Comparison of ENCODE assay signal across 8 cellular contexts in genomic region chr17:45277216-45277849, GRCh38. TPM values are rescaled to one million over a fixed set of nuclear protein-coding genes. Genes with fewer than 3 reads are reported as not detected.
A peak's percentile ranks its signal among the peaks of the same experiment; 100 is the strongest.
DNase-seq lines count a peak whose midpoint lies in the region; ATAC-seq and TF ChIP-seq lines count a peak whose summit lies in the region.

No MANE protein-coding gene starts in this region.

- H3K4me3 Mint-ChIP-seq in endodermal cell (no peak overlapping the region), mesothelial cell of epicardium (no peak overlapping the region)

- no peak overlapping the region for H3K23ac ChIP-seq in IMR-90 (ENCODE audit: low read depth, low read length)

- no TSS peak for BruUV-seq in IMR-90 (replicated peaks; lab: Mats Ljungman, UMichigan)

- in situ Hi-C loops in IMR-90 (cut with MboI; ENCODE audit: low sequenced_read_pairs) = loop anchor here (5.0 kb wide), 1 partner anchor 110 kb away; no protein-coding TSS in a partner anchor

- peaks cover 12% of the 10 kb centered on the region for H3K36me3 Mint-ChIP-seq in endodermal cell (ENCODE audit: low read depth)
- H3K36me3 Mint-ChIP-seq in mesothelial cell of epicardium = peaks cover 13% of the 10 kb centered on the region

- no peak overlapping the region for H4K91ac ChIP-seq in IMR-90 (ENCODE audit: insufficient read depth, low read depth, low read length)

- H3K4me2 ChIP-seq in IMR-90 (ENCODE audit: low read depth, low read length) = no peak overlapping the region

- H3K4me3 ChIP-seq in IMR-90 (ENCODE audit: insufficient read depth, low read depth, low read length) (no peak overlapping the region), NT2/D1 (ENCODE audit: insufficient read length, low read depth) (no peak overlapping the region), endodermal cell (ENCODE audit: low read length) (no peak overlapping the region)

- no peak overlapping the region for H3K14ac ChIP-seq in IMR-90 (replicated peaks; ENCODE audit: low read depth, low read length)

- H3K9me1 ChIP-seq in IMR-90 (ENCODE audit: insufficient read depth, low read length) = 0 out of 2 replicates have a peak, but pooled peaks cover 3% of the 10 kb centered on the region

- peak; percentile 83 for TF ChIP-seq CTCF in IMR-90 (conservative IDR thresholded peaks at IDR 0.05; ENCODE audit: low read depth, low read length)
- TF ChIP-seq CTCF in endodermal cell (conservative IDR thresholded peaks at IDR 0.05) = peak; percentile 90
- peak; percentile 65 for TF ChIP-seq CTCF in mesothelial cell of epicardium (IDR thresholded peaks at IDR 0.05; ENCODE audit: unreplicated experiment)

- H2AFZ ChIP-seq in IMR-90 (replicated peaks; ENCODE audit: low read length, poor library complexity) = no peak overlapping the region

- ATAC-seq in IMR-90 (ENCODE audit: low read depth) (peak; percentile 73), GM19452 (IDR thresholded peaks at IDR 0.05; ENCODE audit: unreplicated experiment) (no peak)

- dilution Hi-C loops in IMR-90 (cut with HindIII; ENCODE audit: low sequenced_read_pairs, unreplicated experiment) = no loop called here

- no peak for TF ChIP-seq POLR2A in IMR-90 (IDR thresholded peaks at IDR 0.05; ENCODE audit: low read depth, low read length)

- H2AK9ac ChIP-seq in IMR-90 (replicated peaks; ENCODE audit: low read depth, low read length, poor library complexity) = no peak overlapping the region

- peak; percentile 86 for TF ChIP-seq RAD21 in IMR-90 (IDR thresholded peaks at IDR 0.05; ENCODE audit: low read length)

- POLR2A ChIA-PET in IMR-90 (lab: Charles Lee; ENCODE audit: unreplicated experiment) = no interaction called here

- H2BK5ac ChIP-seq in IMR-90 (ENCODE audit: low read depth, low read length, poor library complexity, severe bottlenecking) = no peak overlapping the region

- no peak overlapping the region for H3K27ac ChIP-seq in IMR-90 (ENCODE audit: insufficient read depth, low read length)
- no peak overlapping the region for H3K27ac ChIP-seq in endodermal cell (ENCODE audit: low read depth, low read length)

- peaks cover 3 to 13% of the 10 kb centered on the region in 2 experiments; a peak in 1 of 4 replicates for H3K79me1 ChIP-seq in IMR-90 (ENCODE audit: low read depth in 1 of 2, low read length in 2 of 2)

- H3K27me3 Mint-ChIP-seq in endodermal cell (ENCODE audit: insufficient read depth) (no peaks in the 10 kb centered on the region), mesothelial cell of epicardium (ENCODE audit: low read depth) (no peaks in the 10 kb centered on the region)

- no peak overlapping the region for H3K18ac ChIP-seq in IMR-90 (ENCODE audit: low read depth, low read length)

- H3K4me1 Mint-ChIP-seq in endodermal cell (peaks cover 5% of the 10 kb centered on the region), mesothelial cell of epicardium (peaks cover 15% of the 10 kb centered on the region)

- H2BK120ac ChIP-seq in IMR-90 (ENCODE audit: low read depth, low read length) = no peak overlapping the region

- H3K27ac Mint-ChIP-seq in endodermal cell = no peak overlapping the region
- peak overlapping the region; percentile 48 for H3K27ac Mint-ChIP-seq in mesothelial cell of epicardium

- H3K9ac ChIP-seq in IMR-90 (ENCODE audit: low read depth, low read length) = no peak overlapping the region
- peak overlapping the region; percentile 26 for H3K9ac ChIP-seq in NT2/D1 (ENCODE audit: insufficient read length, low read depth)
- no peak overlapping the region for H3K9ac ChIP-seq in endodermal cell (ENCODE audit: extremely low read depth, low read length, poor library complexity, severe bottlenecking)

- H3K9me3 ChIP-seq in IMR-90 (ENCODE audit: control insufficient read depth, insufficient read depth, low read length) (no peaks in the 10 kb centered on the region), NT2/D1 (ENCODE audit: insufficient read depth, low read length) (no peaks in the 10 kb centered on the region), endodermal cell (ENCODE audit: control insufficient read depth, low read length) (no peaks in the 10 kb centered on the region)

- peaks cover 3% of the 10 kb centered on the region; the same call in 1 of the 2 replicates for H3K4me1 ChIP-seq in IMR-90 (ENCODE audit: control insufficient read depth, insufficient read depth, low read length)
- peaks cover 7% of the 10 kb centered on the region for H3K4me1 ChIP-seq in NT2/D1 (ENCODE audit: insufficient read depth, insufficient read length)
- peaks cover 4% of the 10 kb centered on the region for H3K4me1 ChIP-seq in endodermal cell (ENCODE audit: control insufficient read depth, insufficient read depth, low read length)

- H3K4ac ChIP-seq in IMR-90 (ENCODE audit: low read depth, low read length) = no peak overlapping the region

- peaks cover 5% of the 10 kb centered on the region; the same call in 1 of the 2 replicates for H4K20me1 ChIP-seq in IMR-90 (ENCODE audit: insufficient read depth, low read length)

- intact Hi-C loops in IMR-90 (cut with micrococcal nuclease) = loop anchor here (1.0 to 2.0 kb wide), 3 partner anchors 39 to 108 kb away; no protein-coding TSS in a partner anchor

- no peaks in the 10 kb centered on the region for H3K9me3 Mint-ChIP-seq in endodermal cell
- H3K9me3 Mint-ChIP-seq in mesothelial cell of epicardium = no peaks in the 10 kb centered on the region

- no peak overlapping the region for H2AK5ac ChIP-seq in IMR-90 (ENCODE audit: low read depth, low read length)

- CTCF ChIA-PET in IMR-90 (lab: Yijun Ruan, JAX) = interaction anchor here (0.5 to 2.5 kb wide), 18 partner anchors 10 to 153 kb away, joined by 3 to 16 read pairs (median 4); partner anchors contain the start of gene MAP3K14

- peak; percentile 87 for DNase-seq in COLO829 (ENCODE audit: low spot score)
- peak; percentile 91 for DNase-seq in IMR-90
- DNase-seq in NT2/D1 (ENCODE audit: low read depth, low spot score) = peak; percentile 87
- DNase-seq in activated CD8-positive, alpha-beta memory T cell treated with anti-CD3 and anti-CD28 coated beads for 48 hours (ENCODE audit: low read depth in 2 of 3, low spot score in 2 of 3) = peak; percentile 65 to 78 (median 65)
- DNase-seq in endodermal cell = peak; percentile 98
- DNase-seq in mesothelial cell of epicardium (ENCODE audit: low spot score in 2 of 2, unreplicated experiment in 2 of 2) = peak; percentile 79 to 90
- DNase-seq in stimulated activated CD8-positive, alpha-beta memory T cell treated with anti-CD3 and anti-CD28 coated beads, Interleukin-15, amount 100 ng/mL, for 4 hours (ENCODE audit: low read depth in 2 of 2) = peak; percentile 68 to 83

- H3K36me3 ChIP-seq in IMR-90 (ENCODE audit: control insufficient read depth, insufficient read depth, low read length) (peaks cover 28% of the 10 kb centered on the region), NT2/D1 (ENCODE audit: insufficient read depth, insufficient read length, low read length) (peaks cover 49% of the 10 kb centered on the region), endodermal cell (ENCODE audit: control insufficient read depth, insufficient read depth, low read length) (peaks cover 9% of the 10 kb centered on the region)

- H4K5ac ChIP-seq in IMR-90 (ENCODE audit: low read depth, low read length) = no peak overlapping the region

- 64% methylated on average over 11 of the region's 16 CpGs; no CpG with 5 or more reads in 1 of the 2 experiments for WGBS in IMR-90 (ENCODE audit: extremely low coverage in 2 of 2, insufficient read length in 1 of 2), 2 experiments
- 65 to 76% methylated on average over 14 to 16 of the region's 16 CpGs for WGBS in endodermal cell (ENCODE audit: insufficient coverage in 1 of 2, insufficient read length in 1 of 2), 2 experiments

- H2BK15ac ChIP-seq in IMR-90 (ENCODE audit: low read depth, low read length) = no peak overlapping the region

- no peak overlapping the region for H2BK20ac ChIP-seq in IMR-90 (ENCODE audit: low read depth, low read length)

- H3K56ac ChIP-seq in IMR-90 (ENCODE audit: extremely low read depth, insufficient read depth, low read length) = no peak overlapping the region

- no peak overlapping the region for H4K8ac ChIP-seq in IMR-90 (ENCODE audit: low read depth in 2 of 2, low read length in 2 of 2)

- H3K27me3 ChIP-seq in IMR-90 (ENCODE audit: control insufficient read depth, insufficient read depth, low read length) (no peaks in the 10 kb centered on the region), NT2/D1 (ENCODE audit: insufficient read depth, insufficient read length) (no peaks in the 10 kb centered on the region), endodermal cell (ENCODE audit: control insufficient read depth, insufficient read depth, low read length, poor library complexity, severe bottlenecking) (no peaks in the 10 kb centered on the region)

TF ChIP-seq in IMR-90, 13 proteins besides CTCF, POLR2A, EP300 and RAD21 (continues in another document):
- no peak for TF ChIP-seq NFE2L2 (IDR thresholded peaks at IDR 0.05; ENCODE audit: low read depth, low read length)
- TF ChIP-seq SMC3 (IDR thresholded peaks at IDR 0.05; ENCODE audit: low read depth, low read length) = peak; percentile 97
- peak; percentile 98 for TF ChIP-seq MAFK (IDR thresholded peaks at IDR 0.05; ENCODE audit: low read depth, low read length)
- TF ChIP-seq RFX5 (IDR thresholded peaks at IDR 0.05; ENCODE audit: low read depth, low read length) = no peak
- TF ChIP-seq MXI1 (IDR thresholded peaks at IDR 0.05; ENCODE audit: borderline replicate concordance, low read depth, low read length) = no peak

RNA-seq across cellular contexts. Expression of gene SPATA32, which starts 15.4 kb away (rescaled TPM):
- total RNA-seq in IMR-90 (2012; rRNA removed) = under 0.01 and 0.18 TPM in 2 replicates
- polyA plus RNA-seq in IMR-90 (2012; rRNA removed) = not detected in 2 replicates
- polyA plus RNA-seq in IMR-90 (2012; cell fraction: cytosol; rRNA removed) = not detected in 2 replicates
- 0.09 TPM in 1 of 2 replicates, not detected in the other for polyA plus RNA-seq in IMR-90 (2012; cell fraction: nucleus; rRNA removed; ENCODE audit: low replicate concordance)
- under 1 TPM in 1 of 2 donors, not detected in 1; 0.18 TPM for total RNA-seq in endodermal cell
- polyA plus RNA-seq in endodermal cell (2013, experiment 1 of 2) = not detected
- not detected for polyA plus RNA-seq in endodermal cell (2013, experiment 2 of 2)
- total RNA-seq in mesothelial cell of epicardium = not detected in 3 replicates

RNA-seq across cellular contexts. Expression of gene MAP3K14, which starts 39.5 kb away (rescaled TPM):
- 3.6 and 4.1 TPM in 2 replicates for total RNA-seq in IMR-90 (2012; rRNA removed)
- polyA plus RNA-seq in IMR-90 (2012; rRNA removed) = 19.9 and 21.7 TPM in 2 replicates
- 11.1 and 15.2 TPM in 2 replicates for polyA plus RNA-seq in IMR-90 (2012; cell fraction: cytosol; rRNA removed)
- polyA plus RNA-seq in IMR-90 (2012; cell fraction: nucleus; rRNA removed; ENCODE audit: low replicate concordance) = 52.0 and 95.3 TPM in 2 replicates
- total RNA-seq in endodermal cell = 1 to 10 TPM; 4.6 to 5.5 TPM
- polyA plus RNA-seq in endodermal cell (2013, experiment 1 of 2) = 5.3 TPM
- 4.0 TPM for polyA plus RNA-seq in endodermal cell (2013, experiment 2 of 2)
- 8.9 to 9.9 TPM (median 9.8 TPM) in 3 replicates for total RNA-seq in mesothelial cell of epicardium

RNA-seq across cellular contexts. Expression of gene FMNL1, which starts 55.6 kb away (rescaled TPM):
- 0.36 and 0.56 TPM in 2 replicates for total RNA-seq in IMR-90 (2012; rRNA removed)
- 1.4 and 2.3 TPM in 2 replicates for polyA plus RNA-seq in IMR-90 (2012; rRNA removed)
- polyA plus RNA-seq in IMR-90 (2012; cell fraction: cytosol; rRNA removed) = 4.2 and 5.3 TPM in 2 replicates
- 10.8 and 12.1 TPM in 2 replicates for polyA plus RNA-seq in IMR-90 (2012; cell fraction: nucleus; rRNA removed; ENCODE audit: low replicate concordance)
- total RNA-seq in endodermal cell = 1 to 10 TPM; 3.5 to 4.5 TPM
- 1.9 TPM for polyA plus RNA-seq in endodermal cell (2013, experiment 1 of 2)
- polyA plus RNA-seq in endodermal cell (2013, experiment 2 of 2) = 1.7 TPM
- 3.0 to 3.7 TPM (median 3.6 TPM) in 3 replicates for total RNA-seq in mesothelial cell of epicardium
